Comparison of ENCODE assay signal across 1 cellular context in the genomic region with DNA sequence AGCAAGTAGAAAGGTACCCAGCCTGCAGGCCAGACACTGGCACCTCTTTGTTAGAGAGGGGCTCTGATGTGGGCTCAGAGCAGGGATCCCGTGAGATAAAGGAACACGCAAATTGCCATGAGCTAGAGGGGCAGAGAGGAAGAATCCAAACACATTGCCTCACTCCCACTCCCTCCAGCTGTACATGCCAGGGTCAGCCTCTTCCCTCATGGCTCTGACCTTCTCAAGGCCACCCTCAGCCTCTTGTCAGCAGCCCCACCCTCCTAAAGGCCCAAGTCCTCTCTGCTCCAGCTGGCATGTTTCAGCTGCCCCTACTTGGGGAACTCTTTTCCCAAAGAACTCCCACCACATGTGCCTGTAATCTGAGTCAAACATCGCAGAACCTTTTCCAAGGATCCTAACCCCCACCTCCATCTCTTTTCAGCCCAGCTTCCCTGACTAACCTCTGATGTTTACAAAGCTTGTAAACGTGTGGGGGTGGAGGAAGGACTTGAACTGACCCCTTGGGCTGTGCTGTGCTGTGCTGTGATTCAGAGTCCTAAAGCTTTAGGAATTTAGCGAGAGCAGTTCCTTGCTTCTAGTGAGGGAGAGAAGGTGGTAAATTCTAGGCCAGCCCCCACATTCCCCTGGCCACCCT.
TF ChIP-seq lines count a peak whose summit lies in the region.

No MANE protein-coding gene starts in this region.

TF ChIP-seq in K562, 482 proteins besides CTCF, POLR2A, EP300 and RAD21:
- TF ChIP-seq RFX1 (IDR thresholded peaks at IDR 0.05) (no peak), PML (IDR thresholded peaks at IDR 0.05; ENCODE audit: low read length) (no peak), HDAC1 (IDR thresholded peaks at IDR 0.05) (0 out of 4 replicates have a peak, but pooled peaks of 1 of the 2 experiments have one; percentile 23), STAT5B (CRISPR knock-in tag; IDR thresholded peaks at IDR 0.05) (no peak), ZNF280A (IDR thresholded peaks at IDR 0.05; ENCODE audit: low read depth, partially characterized antibody) (no peak), MYC (IDR thresholded peaks at IDR 0.05; ENCODE audit: low read depth, low read length) (no peak), MYC (CRISPR knock-in tag; IDR thresholded peaks at IDR 0.05; ENCODE audit: borderline replicate concordance, low read depth) (no peak), GABPB2 (CRISPR knock-in tag; conservative IDR thresholded peaks at IDR 0.05) (no peak), KDM1A (IDR thresholded peaks at IDR 0.05) (peak; percentile 44 to 72; a peak in 2 of 4 replicates), ZNF436 (CRISPR knock-in tag; IDR thresholded peaks at IDR 0.05) (no peak), RHOXF2B (CRISPR knock-in tag; conservative IDR thresholded peaks at IDR 0.05) (no peak), GTF2B (IDR thresholded peaks at IDR 0.05; ENCODE audit: extremely low read depth, insufficient read length) (no peak), PHF21A (IDR thresholded peaks at IDR 0.05; ENCODE audit: borderline replicate concordance, low read depth) (no peak), EGR1 (conservative IDR thresholded peaks at IDR 0.05) (peak; percentile 47; the same call in 1 of the 2 replicates), NR2F6 (CRISPR knock-in tag; IDR thresholded peaks at IDR 0.05) (no peak), ZNF224 (CRISPR knock-in tag; IDR thresholded peaks at IDR 0.05) (no peak), PTBP1 (IDR thresholded peaks at IDR 0.05; ENCODE audit: low read depth, low read length) (no peak), RCOR1 (IDR thresholded peaks at IDR 0.05; ENCODE audit: borderline replicate concordance in 1 of 2, low read depth in 2 of 2, low read length in 2 of 2) (0 out of 4 replicates have a peak, but pooled peaks of 1 of the 2 experiments have one; percentile 16), CHD1 (IDR thresholded peaks at IDR 0.05; ENCODE audit: low read length) (no peak), ZZZ3 (IDR thresholded peaks at IDR 0.05) (no peak)
- TF ChIP-seq, protein P1, sequence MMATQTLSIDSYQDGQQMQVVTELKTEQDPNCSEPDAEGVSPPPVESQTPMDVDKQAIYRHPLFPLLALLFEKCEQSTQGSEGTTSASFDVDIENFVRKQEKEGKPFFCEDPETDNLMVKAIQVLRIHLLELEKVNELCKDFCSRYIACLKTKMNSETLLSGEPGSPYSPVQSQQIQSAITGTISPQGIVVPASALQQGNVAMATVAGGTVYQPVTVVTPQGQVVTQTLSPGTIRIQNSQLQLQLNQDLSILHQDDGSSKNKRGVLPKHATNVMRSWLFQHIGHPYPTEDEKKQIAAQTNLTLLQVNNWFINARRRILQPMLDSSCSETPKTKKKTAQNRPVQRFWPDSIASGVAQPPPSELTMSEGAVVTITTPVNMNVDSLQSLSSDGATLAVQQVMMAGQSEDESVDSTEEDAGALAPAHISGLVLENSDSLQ (IDR thresholded peaks at IDR 0.05): no peak
- TF ChIP-seq, protein P2, sequence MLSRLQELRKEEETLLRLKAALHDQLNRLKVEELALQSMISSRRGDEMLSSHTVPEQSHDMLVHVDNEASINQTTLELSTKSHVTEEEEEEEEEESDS (CRISPR knock-in tag; IDR thresholded peaks at IDR 0.05): no peak
- TF ChIP-seq, protein P3, sequence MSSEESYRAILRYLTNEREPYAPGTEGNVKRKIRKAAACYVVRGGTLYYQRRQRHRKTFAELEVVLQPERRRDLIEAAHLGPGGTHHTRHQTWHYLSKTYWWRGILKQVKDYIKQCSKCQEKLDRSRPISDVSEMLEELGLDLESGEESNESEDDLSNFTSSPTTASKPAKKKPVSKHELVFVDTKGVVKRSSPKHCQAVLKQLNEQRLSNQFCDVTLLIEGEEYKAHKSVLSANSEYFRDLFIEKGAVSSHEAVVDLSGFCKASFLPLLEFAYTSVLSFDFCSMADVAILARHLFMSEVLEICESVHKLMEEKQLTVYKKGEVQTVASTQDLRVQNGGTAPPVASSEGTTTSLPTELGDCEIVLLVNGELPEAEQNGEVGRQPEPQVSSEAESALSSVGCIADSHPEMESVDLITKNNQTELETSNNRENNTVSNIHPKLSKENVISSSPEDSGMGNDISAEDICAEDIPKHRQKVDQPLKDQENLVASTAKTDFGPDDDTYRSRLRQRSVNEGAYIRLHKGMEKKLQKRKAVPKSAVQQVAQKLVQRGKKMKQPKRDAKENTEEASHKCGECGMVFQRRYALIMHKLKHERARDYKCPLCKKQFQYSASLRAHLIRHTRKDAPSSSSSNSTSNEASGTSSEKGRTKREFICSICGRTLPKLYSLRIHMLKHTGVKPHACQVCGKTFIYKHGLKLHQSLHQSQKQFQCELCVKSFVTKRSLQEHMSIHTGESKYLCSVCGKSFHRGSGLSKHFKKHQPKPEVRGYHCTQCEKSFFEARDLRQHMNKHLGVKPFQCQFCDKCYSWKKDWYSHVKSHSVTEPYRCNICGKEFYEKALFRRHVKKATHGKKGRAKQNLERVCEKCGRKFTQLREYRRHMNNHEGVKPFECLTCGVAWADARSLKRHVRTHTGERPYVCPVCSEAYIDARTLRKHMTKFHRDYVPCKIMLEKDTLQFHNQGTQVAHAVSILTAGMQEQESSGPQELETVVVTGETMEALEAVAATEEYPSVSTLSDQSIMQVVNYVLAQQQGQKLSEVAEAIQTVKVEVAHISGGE (CRISPR knock-in tag; IDR thresholded peaks at IDR 0.05): no peak
